10 cellular contexts compared by ENCODE assay signal in the genomic region with DNA sequence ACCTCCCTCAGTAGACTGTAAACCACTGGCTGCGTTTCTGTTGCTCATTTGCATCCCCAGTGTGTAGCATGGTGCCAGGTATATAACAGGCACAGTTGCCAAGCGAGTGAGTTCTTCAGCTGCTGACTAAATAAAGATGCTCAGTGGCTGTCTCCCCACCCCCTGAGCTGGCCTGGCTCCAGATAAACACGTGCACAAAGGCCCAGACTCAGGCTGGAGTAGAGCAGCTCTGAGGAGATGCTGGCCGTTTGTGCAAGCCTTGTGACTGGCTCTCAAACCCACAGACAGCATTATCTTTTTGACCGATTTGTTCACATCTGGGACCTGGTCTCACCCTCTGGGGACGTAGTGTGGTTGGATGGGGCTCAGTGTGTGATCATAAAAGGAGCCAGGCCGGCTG. TPM values are rescaled to one million over a fixed set of nuclear protein-coding genes. Genes with fewer than 3 reads are reported as not detected.
A peak's percentile ranks its signal among the peaks of the same experiment; 100 is the strongest.
DNase-seq lines count a peak whose midpoint lies in the region; ATAC-seq and TF ChIP-seq lines count a peak whose summit lies in the region.
"Had no signal": no experiment of that assay in that cellular context is flagged by ENCODE, and none has a peak within 500 bp of the region (broad histone marks: within the 10 kb centered on the region; RNA-seq: fewer than 3 reads in every experiment).

No MANE protein-coding gene starts in this region.

- H3K4me2 ChIP-seq in SK-N-SH, result no peak overlapping the region

- H3K4me3 ChIP-seq in SK-N-SH (ENCODE audit: low read depth in 2 of 2, low read length in 1 of 2) (no peak overlapping the region), brain microvascular endothelial cell (ENCODE audit: low read depth, low read length) (no peak overlapping the region)

- no peak for TF ChIP-seq RAD21 in SK-N-SH (IDR thresholded peaks at IDR 0.05; ENCODE audit: low read length)

- no peak overlapping the region for H2AFZ ChIP-seq in SK-N-SH (ENCODE audit: low read depth)

- no peaks in the 10 kb centered on the region for H3K9me3 ChIP-seq in SK-N-SH

- peaks cover 6% of the 10 kb centered on the region for H3K4me1 Mint-ChIP-seq in memory B cell

- H4K20me1 ChIP-seq in SK-N-SH (ENCODE audit: insufficient read depth), result no peaks in the 10 kb centered on the region

- H3K4me3 Mint-ChIP-seq in memory B cell, result no peak overlapping the region
- H3K4me3 Mint-ChIP-seq: mesothelial cell of epicardium had no signal

- in situ Hi-C loops in brain microvascular endothelial cell (cut with HindIII; ENCODE audit: low pct_ligation_motif_present, low sequenced_read_pairs) (no loop called here), ACHN (cut with HindIII; ENCODE audit: low pct_ligation_motif_present, low pct_unique_long_range_greater_than_20kb, low sequenced_read_pairs) (no loop called here)

- POLR2A ChIA-PET in SK-N-SH (lab: Yijun Ruan, JAX), result no interaction called here

- H3K27me3 Mint-ChIP-seq in memory B cell, result peaks cover 18% of the 10 kb centered on the region

- peaks cover 9% of the 10 kb centered on the region for H3K36me3 Mint-ChIP-seq in memory B cell

- TF ChIP-seq CTCF in SK-N-SH (IDR thresholded peaks at IDR 0.05) (no peak), brain microvascular endothelial cell (IDR thresholded peaks at IDR 0.05; ENCODE audit: low read depth, low read length, missing control alignments) (no peak)

- WGBS in SK-N-SH (ENCODE audit: low lambda C conversion rate), result 15% methylated on average over 7 of the region's 7 CpGs

- ATAC-seq in memory B cell (ENCODE audit: low read depth) (peak; percentile 29), GM21737 (IDR thresholded peaks at IDR 0.05; ENCODE audit: unreplicated experiment) (no peak)

- CTCF ChIA-PET in SK-N-SH (lab: Yijun Ruan, JAX), result interaction anchor here (0.9 to 5.9 kb wide), 7 partner anchors 14 to 442 kb away, joined by 3 to 41 read pairs (median 5); no protein-coding TSS in a partner anchor

- no peaks in the 10 kb centered on the region for H3K27me3 ChIP-seq in SK-N-SH (ENCODE audit: insufficient read depth)
- no peaks in the 10 kb centered on the region for H3K27me3 ChIP-seq in brain microvascular endothelial cell (replicated peaks)

- DNase-seq in EL (peak; percentile 37), NCI-H1105 (lab: John Stamatoyannopoulos, UW) (peak; percentile 76), SK-N-SH (peak; percentile 81), memory B cell (ENCODE audit: low spot score in 2 of 2) (no peak), brain microvascular endothelial cell (no peak), hepatic stellate cell (ENCODE audit: low spot score) (no peak), ACHN (no peak)
- DNase-seq: activated effector memory CD4-positive, alpha-beta T cell treated with anti-CD3 and anti-CD28 coated beads, Interleukin-2, amount 50 U/mL, for 16 hours had no signal

- H3K27ac Mint-ChIP-seq in memory B cell, result no peak overlapping the region
- H3K27ac Mint-ChIP-seq: mesothelial cell of epicardium had no signal

- H3K27ac ChIP-seq in SK-N-SH (ENCODE audit: low read depth in 2 of 2, low read length in 1 of 2) (peak overlapping the region in 1 of 2 experiments; percentile 62; a peak in 2 of 4 replicates), brain microvascular endothelial cell (no peak overlapping the region)

- no peak overlapping the region for H3K9ac ChIP-seq in SK-N-SH

- H3K79me2 ChIP-seq in SK-N-SH (ENCODE audit: insufficient read depth), result no peaks in the 10 kb centered on the region

- H3K4me1 ChIP-seq in SK-N-SH (ENCODE audit: control insufficient read depth in 1 of 2, insufficient read depth in 2 of 2, low read depth in 1 of 2, low read length in 1 of 2), result peaks cover 0 to 34% of the 10 kb centered on the region in 2 experiments; a peak in 2 of 4 replicates

- H3K9me3 Mint-ChIP-seq in memory B cell, result no peaks in the 10 kb centered on the region
- H3K9me3 Mint-ChIP-seq: mesothelial cell of epicardium had no signal

- H3K9me2 ChIP-seq in SK-N-SH, result no peaks in the 10 kb centered on the region

- H3F3A ChIP-seq in SK-N-SH (replicated peaks; ENCODE audit: insufficient read depth), result no peaks in the 10 kb centered on the region

- peak in 1 of 2 experiments; percentile 39; a peak in 2 of 4 replicates for TF ChIP-seq EP300 in SK-N-SH (IDR thresholded peaks at IDR 0.05; ENCODE audit: borderline replicate concordance in 1 of 2, low read depth in 1 of 2, low read length in 1 of 2)

- H3K36me3 ChIP-seq in SK-N-SH (replicated peaks in 1 of 2; ENCODE audit: control insufficient read depth in 1 of 2, insufficient read depth in 2 of 2, low read length in 1 of 2), result peaks cover 6 to 30% of the 10 kb centered on the region in 2 experiments
- peaks cover 23% of the 10 kb centered on the region for H3K36me3 ChIP-seq in brain microvascular endothelial cell (replicated peaks)

TF ChIP-seq in SK-N-SH, 30 proteins besides CTCF, POLR2A, EP300 and RAD21 (continues in another document):
- TF ChIP-seq RFX5 (IDR thresholded peaks at IDR 0.05; ENCODE audit: low read length), result no peak
- no peak for TF ChIP-seq PBX3 (IDR thresholded peaks at IDR 0.05)
- TF ChIP-seq FOSL2 (IDR thresholded peaks at IDR 0.05; ENCODE audit: borderline replicate concordance, low read depth), result no peak
- TF ChIP-seq EZH2phosphoT487 (IDR thresholded peaks at IDR 0.05; ENCODE audit: borderline replicate concordance, low read depth), result no peak
- no peak for TF ChIP-seq REST (IDR thresholded peaks at IDR 0.05; ENCODE audit: low read depth, low read length)
- TF ChIP-seq, protein P1, sequence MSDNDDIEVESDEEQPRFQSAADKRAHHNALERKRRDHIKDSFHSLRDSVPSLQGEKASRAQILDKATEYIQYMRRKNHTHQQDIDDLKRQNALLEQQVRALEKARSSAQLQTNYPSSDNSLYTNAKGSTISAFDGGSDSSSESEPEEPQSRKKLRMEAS (IDR thresholded peaks at IDR 0.05; ENCODE audit: low read depth), result 0 out of 2 replicates have a peak, but pooled peaks have one; percentile 51
- peak; percentile 99 for TF ChIP-seq MXI1 (IDR thresholded peaks at IDR 0.05; ENCODE audit: low read depth, low read length)
- no peak for TF ChIP-seq GABPA (IDR thresholded peaks at IDR 0.05; ENCODE audit: low read depth)
- no peak for TF ChIP-seq RCOR1 (IDR thresholded peaks at IDR 0.05; ENCODE audit: low read length)
- no peak for TF ChIP-seq NRF1 (IDR thresholded peaks at IDR 0.05; ENCODE audit: low read depth, low read length)
- no peak for TF ChIP-seq YY1 (IDR thresholded peaks at IDR 0.05; ENCODE audit: low read depth)
- TF ChIP-seq TAF1 (IDR thresholded peaks at IDR 0.05; ENCODE audit: borderline replicate concordance, low read depth, low read length), result no peak
- peak; percentile 21; the same call in 1 of the 2 replicates for TF ChIP-seq NFIC (IDR thresholded peaks at IDR 0.05; ENCODE audit: borderline replicate concordance)
- TF ChIP-seq MEF2A (IDR thresholded peaks at IDR 0.05; ENCODE audit: borderline replicate concordance, low read depth), result no peak
- TF ChIP-seq TCF12 (IDR thresholded peaks at IDR 0.05), result no peak
- TF ChIP-seq GATA2 (CRISPR knock-in tag; IDR thresholded peaks at IDR 0.05), result 0 out of 2 replicates have a peak, but pooled peaks have one; percentile 8
- TF ChIP-seq JUND (IDR thresholded peaks at IDR 0.05), result no peak
- TF ChIP-seq CHD2 (IDR thresholded peaks at IDR 0.05; ENCODE audit: low read length, partially characterized antibody), result peak; percentile 62

RNA-seq across cellular contexts. Expression of gene CHRNB2, which starts 7.1 kb away (rescaled TPM):
- polyA plus RNA-seq in SK-N-SH (2012; rRNA removed), result 0.64 and 0.93 TPM in 2 replicates
- polyA plus RNA-seq in SK-N-SH (2012; cell fraction: cytosol; rRNA removed), result 0.68 and 1.2 TPM in 2 replicates
- polyA plus RNA-seq in SK-N-SH (2012; cell fraction: nucleus; rRNA removed), result 0.76 and 0.85 TPM in 2 replicates

RNA-seq across cellular contexts. Expression of gene UBE2Q1, which starts 16.3 kb away (rescaled TPM):
- 12.5 and 15.2 TPM in 2 replicates for polyA plus RNA-seq in SK-N-SH (2012; rRNA removed)
- polyA plus RNA-seq in SK-N-SH (2012; cell fraction: cytosol; rRNA removed), result 21.4 and 26.0 TPM in 2 replicates
- polyA plus RNA-seq in SK-N-SH (2012; cell fraction: nucleus; rRNA removed), result 11.6 and 19.2 TPM in 2 replicates

RNA-seq across cellular contexts. Expression of gene ADAR, which starts 33.3 kb away (rescaled TPM):
- 61.1 and 87.9 TPM in 2 replicates for polyA plus RNA-seq in SK-N-SH (2012; rRNA removed)
- polyA plus RNA-seq in SK-N-SH (2012; cell fraction: cytosol; rRNA removed), result 41.4 and 50.1 TPM in 2 replicates
- 127 and 151 TPM in 2 replicates for polyA plus RNA-seq in SK-N-SH (2012; cell fraction: nucleus; rRNA removed)

Comparison
In these comparisons a context has a peak if more than half of its experiments do, and no peak if none do; other contexts are left out.
1. DNase-seq: peak in EL (single experiment), NCI-H1105 (single experiment) and SK-N-SH (single experiment); none in memory B cell (0 of 2), brain microvascular endothelial cell (single experiment), hepatic stellate cell (single experiment) and ACHN (single experiment).